ENCODE assay signal across 30 cellular contexts in the genomic region with DNA sequence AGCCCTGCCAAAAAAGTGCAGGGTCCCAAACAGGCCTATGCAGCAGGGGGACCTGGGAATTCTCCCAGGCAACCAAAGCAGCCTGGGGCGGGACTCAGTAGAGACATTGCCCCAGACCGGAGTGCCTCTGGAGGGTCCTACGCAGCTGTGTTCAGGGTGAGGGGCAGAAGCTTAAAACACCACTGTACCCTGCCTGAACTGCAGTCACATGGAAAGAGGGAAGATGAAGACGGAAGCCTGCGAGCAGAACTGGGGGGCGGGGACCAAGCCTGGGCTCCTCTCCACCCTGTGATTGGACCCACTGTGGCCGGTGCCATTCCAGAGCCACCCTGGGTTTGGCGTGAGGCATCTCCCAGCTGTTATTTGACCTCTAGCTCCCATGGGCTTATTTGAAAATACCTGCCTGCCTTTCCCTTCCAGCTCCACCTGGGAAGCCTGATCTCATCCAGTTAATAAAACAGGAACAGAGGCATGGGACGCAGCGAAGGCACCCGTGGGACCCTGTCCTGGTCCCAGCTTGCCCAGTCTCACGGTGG.
"Had no signal": no experiment of that assay in that cellular context is flagged by ENCODE, and none has a peak within 500 bp of the region (broad histone marks: within the 10 kb centered on the region; RNA-seq: fewer than 3 reads in every experiment).

No MANE protein-coding gene starts in this region.

- H2AFZ ChIP-seq: hepatocyte, neural progenitor cell had no signal

- H3K4me2 ChIP-seq: hepatocyte, neural progenitor cell, smooth muscle cell had no signal

- H3K27me3 ChIP-seq: foreskin keratinocyte, ovary, thyroid gland had no signal

- H3K4me3 Mint-ChIP-seq: memory B cell; mesothelial cell of epicardium; nephron; neural progenitor cell; stimulated activated naive CD8-positive, alpha-beta T cell treated with anti-CD3 and anti-CD28 coated beads, Interleukin-15, amount 100 ng/mL, for 72 hours had no signal

- H3K79me2 ChIP-seq: hepatocyte had no signal

- H3K4me3 ChIP-seq: dorsolateral prefrontal cortex, gastroesophageal sphincter, heart left ventricle, hepatocyte, lung, mucosa of descending colon, neural progenitor cell, ovary, right lobe of liver, smooth muscle cell, thyroid gland had no signal

- H3K36me3 ChIP-seq: gastroesophageal sphincter, heart left ventricle, neural progenitor cell, ovary, right lobe of liver, thyroid gland had no signal

- H3K27ac ChIP-seq: dorsolateral prefrontal cortex, epithelial cell of prostate, foreskin keratinocyte, gastroesophageal sphincter, heart left ventricle, hepatocyte, neural progenitor cell, ovary, right lobe of liver, thyroid gland had no signal

- H3K27ac Mint-ChIP-seq: memory B cell; mesothelial cell of epicardium; naive thymus-derived CD4-positive, alpha-beta T cell; nephron; neural progenitor cell; stimulated activated naive CD8-positive, alpha-beta T cell treated with anti-CD3 and anti-CD28 coated beads, Interleukin-15, amount 100 ng/mL, for 72 hours had no signal

- ATAC-seq: esophagus mucosa; foreskin keratinocyte; gastroesophageal sphincter; heart left ventricle; left lobe of liver; mucosa of descending colon; naive thymus-derived CD4-positive, alpha-beta T cell; right lobe of liver; stimulated activated naive CD8-positive, alpha-beta T cell treated with anti-CD3 and anti-CD28 coated beads, Interleukin-15, amount 100 ng/mL, for 72 hours had no signal

- DNase-seq: dorsolateral prefrontal cortex; effector CD4-positive, alpha-beta T cell; foreskin keratinocyte; heart left ventricle; kidney; mucosa of descending colon; naive thymus-derived CD4-positive, alpha-beta T cell; nucleus accumbens; ovary; retina; right lobe of liver; stimulated activated CD4-positive, alpha-beta T cell treated with anti-CD3 and anti-CD28 coated beads, Interleukin-12 subunit alpha, Interleukin-12 subunit beta, amount 100 ng/mL, for 4 hours; stimulated activated CD4-positive, alpha-beta T cell treated with anti-CD3 and anti-CD28 coated beads, Interleukin-1b, Interleukin-23, amount 100 ng/mL, for 48 hours; stimulated activated CD4-positive, alpha-beta T cell treated with anti-CD3 and anti-CD28 coated beads, Interleukin-4, amount 100 ng/mL, for 1 hour; stimulated activated CD8-positive, alpha-beta memory T cell treated with anti-CD3 and anti-CD28 coated beads, Interleukin-4, amount 100 ng/mL, for 48 hours; stimulated activated naive CD4-positive, alpha-beta T cell; stimulated activated naive CD8-positive, alpha-beta T cell treated with anti-CD3 and anti-CD28 coated beads, Interleukin-15, amount 100 ng/mL, for 72 hours; thyroid gland; trophoblast cell had no signal

- H3K9me3 Mint-ChIP-seq: memory B cell; mesothelial cell of epicardium; naive thymus-derived CD4-positive, alpha-beta T cell; nephron; neural progenitor cell; stimulated activated naive CD8-positive, alpha-beta T cell treated with anti-CD3 and anti-CD28 coated beads, Interleukin-15, amount 100 ng/mL, for 72 hours had no signal

- H3K4me1 ChIP-seq: foreskin keratinocyte, neural progenitor cell had no signal

- H3K4me1 Mint-ChIP-seq: mesothelial cell of epicardium, nephron, neural progenitor cell had no signal

- H3K36me3 Mint-ChIP-seq: memory B cell; mesothelial cell of epicardium; naive thymus-derived CD4-positive, alpha-beta T cell; neural progenitor cell had no signal
